In the genomic region with DNA sequence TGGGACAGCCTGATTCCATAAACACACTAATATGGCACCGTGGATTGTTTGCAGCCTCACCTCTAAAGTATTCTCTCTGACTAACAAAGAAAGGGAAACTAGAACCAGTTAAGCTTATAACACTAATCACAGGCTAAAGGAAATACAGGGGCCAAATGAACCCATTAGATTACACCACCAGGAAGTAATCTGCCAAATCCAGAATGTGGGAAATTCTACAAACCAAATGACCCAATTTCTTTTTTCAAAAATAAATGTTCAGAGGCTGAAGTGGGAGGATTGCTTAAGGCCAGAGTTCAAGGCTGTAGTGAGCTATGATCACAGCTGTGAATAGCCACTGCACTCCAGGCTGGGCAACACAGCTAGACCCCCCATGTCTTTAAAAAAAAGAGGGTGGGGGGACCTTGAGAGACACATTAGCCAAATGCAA, we compare ENCODE assay signal across 8 cellular contexts. TPM values are rescaled to one million over a fixed set of nuclear protein-coding genes. Genes with fewer than 3 reads are reported as not detected.
DNase-seq lines count a peak whose midpoint lies in the region; ATAC-seq and TF ChIP-seq lines count a peak whose summit lies in the region.

No MANE protein-coding gene starts in this region.

- ATAC-seq in HG02610 (IDR thresholded peaks at IDR 0.05; ENCODE audit: unreplicated experiment) (peak; percentile 31), thoracic aorta (ENCODE audit: insufficient number of reproducible peaks, low FRiP score, low read depth) (peak; percentile 36), GM19324 (IDR thresholded peaks at IDR 0.05; ENCODE audit: low FRiP score, unreplicated experiment) (no peak), HG02938 (IDR thresholded peaks at IDR 0.05; ENCODE audit: unreplicated experiment) (no peak)
- ATAC-seq in activated naive CD8-positive, alpha-beta T cell treated with anti-CD3 and anti-CD28 coated beads, Interleukin-2, amount 50 U/mL, for 24 hours = no peak

- peak overlapping the region; percentile 98 to 100 for H3K27ac ChIP-seq in thoracic aorta

- H3K4me1 Mint-ChIP-seq in activated naive CD8-positive, alpha-beta T cell treated with anti-CD3 and anti-CD28 coated beads, Interleukin-2, amount 50 U/mL, for 24 hours = peaks cover 24% of the 10 kb centered on the region

- H3K9me3 Mint-ChIP-seq in activated naive CD8-positive, alpha-beta T cell treated with anti-CD3 and anti-CD28 coated beads, Interleukin-2, amount 50 U/mL, for 24 hours = no peaks in the 10 kb centered on the region

- no peaks in the 10 kb centered on the region for H3K9me3 ChIP-seq in thoracic aorta

- no peaks in the 10 kb centered on the region for H3K36me3 Mint-ChIP-seq in activated naive CD8-positive, alpha-beta T cell treated with anti-CD3 and anti-CD28 coated beads, Interleukin-2, amount 50 U/mL, for 24 hours (ENCODE audit: low read depth)

- no peaks in the 10 kb centered on the region for H3K36me3 ChIP-seq in thoracic aorta

- DNase-seq in CD1c-positive myeloid dendritic cell (ENCODE audit: extremely low spot score) = peak; percentile 49
- DNase-seq in activated naive CD8-positive, alpha-beta T cell treated with anti-CD3 and anti-CD28 coated beads, Interleukin-2, amount 50 U/mL, for 24 hours = no peak
- peak; percentile 85 for DNase-seq in kidney tubule cell (ENCODE audit: low spot score)
- DNase-seq in thoracic aorta (ENCODE audit: low spot score) = no peak
- DNase-seq in A172 (ENCODE audit: low spot score) = no peak

- H3K4me3 ChIP-seq in thoracic aorta = peak overlapping the region; percentile 99

- H3K27me3 Mint-ChIP-seq in activated naive CD8-positive, alpha-beta T cell treated with anti-CD3 and anti-CD28 coated beads, Interleukin-2, amount 50 U/mL, for 24 hours = no peaks in the 10 kb centered on the region

- no peaks in the 10 kb centered on the region for H3K27me3 ChIP-seq in thoracic aorta (replicated peaks; ENCODE audit: insufficient read depth)

- H3K4me3 Mint-ChIP-seq in activated naive CD8-positive, alpha-beta T cell treated with anti-CD3 and anti-CD28 coated beads, Interleukin-2, amount 50 U/mL, for 24 hours = peak overlapping the region; percentile 92

- H3K4me1 ChIP-seq in thoracic aorta (ENCODE audit: control insufficient read depth in 1 of 2, low read depth in 2 of 2) = peaks cover 12 to 20% of the 10 kb centered on the region in 2 donors

- peak overlapping the region; percentile 82 for H3K27ac Mint-ChIP-seq in activated naive CD8-positive, alpha-beta T cell treated with anti-CD3 and anti-CD28 coated beads, Interleukin-2, amount 50 U/mL, for 24 hours

- no peak for TF ChIP-seq CTCF in thoracic aorta (IDR thresholded peaks at IDR 0.05)

RNA-seq across cellular contexts. Expression of a gene that starts 1.5 kb away (rescaled TPM):
- 10 to 100 TPM; 22.3 to 40.5 TPM for total RNA-seq in thoracic aorta
- 12.3 and 21.4 TPM in 2 replicates for total RNA-seq in A172 (2014; rRNA removed; shearing (Covaris generic))

RNA-seq across cellular contexts. Expression of a gene that starts 58.4 kb away (rescaled TPM):
- total RNA-seq in thoracic aorta = 10 to 100 TPM; 41.8 to 59.8 TPM
- 60.9 and 68.2 TPM in 2 replicates for total RNA-seq in A172 (2014; rRNA removed; shearing (Covaris generic))

Comparison
In these comparisons a context has a peak if more than half of its experiments do, and no peak if none do; other contexts are left out.
1. DNase-seq: peak in CD1c-positive myeloid dendritic cell (single experiment) and kidney tubule cell (single experiment); none in activated naive CD8-positive, alpha-beta T cell treated with anti-CD3 and anti-CD28 coated beads, Interleukin-2, amount 50 U/mL, for 24 hours (single experiment), thoracic aorta (single experiment) and A172 (single experiment).
2. ATAC-seq: peak in HG02610 (single experiment) and thoracic aorta (single experiment); none in activated naive CD8-positive, alpha-beta T cell treated with anti-CD3 and anti-CD28 coated beads, Interleukin-2, amount 50 U/mL, for 24 hours (single experiment), GM19324 (single experiment) and HG02938 (single experiment).